In the genomic region with DNA sequence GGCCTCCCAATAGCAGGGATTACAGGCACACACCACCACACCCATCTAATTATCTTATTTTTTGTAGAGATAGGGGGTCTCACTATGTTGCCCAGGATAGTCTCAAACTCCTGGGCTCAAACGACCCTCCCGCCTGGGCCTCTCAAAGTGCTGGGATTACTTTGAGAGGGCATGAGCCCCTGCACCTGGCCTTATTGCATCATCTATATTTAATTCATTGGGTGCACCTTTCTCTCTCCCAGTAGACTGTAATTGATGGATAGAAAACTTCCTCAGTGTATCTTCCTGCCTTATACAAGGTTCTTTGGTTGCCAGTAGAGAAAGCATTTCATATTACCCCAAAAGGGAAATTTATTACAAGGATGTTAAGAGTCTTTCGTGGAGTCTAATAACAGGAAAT, we compare ENCODE assay signal across 30 cellular contexts. TPM values are rescaled to one million over a fixed set of nuclear protein-coding genes. Genes with fewer than 3 reads are reported as not detected.
DNase-seq lines count a peak whose midpoint lies in the region; ATAC-seq, FAIRE-seq and TF ChIP-seq lines count a peak whose summit lies in the region.
"Had no signal": no experiment of that assay in that cellular context is flagged by ENCODE, and none has a peak within 500 bp of the region (broad histone marks: within the 10 kb centered on the region; RNA-seq: fewer than 3 reads in every experiment).

No MANE protein-coding gene starts in this region.

- no peak for DNase-seq in HepG2 (ENCODE audit: low spot score)
- DNase-seq in right lobe of liver, result no peak
- peak; percentile 6 for DNase-seq in dedifferentiated amniotic fluid mesenchymal stem cell (ENCODE audit: extremely low spot score)
- no peak for DNase-seq in thyroid gland
- DNase-seq in stomach, result no peak
- DNase-seq in occipital lobe (lab: John Stamatoyannopoulos, UW), result no peak
- DNase-seq: activated T-cell treated with anti-CD3 and anti-CD28 coated beads for 4 hours; amniotic stem cell; brain microvascular endothelial cell; DMS153; kidney glomerular epithelial cell; naive thymus-derived CD8-positive, alpha-beta T cell; NCI-H1048; NCI-H187; NCI-H2171 treated with DMSO at 0.1 percent for 48 hours; NCI-H526; PC-9; retina; SK-N-SH had no signal

- H3K4me1 ChIP-seq in HepG2 (ENCODE audit: insufficient read depth, low read length), result peaks cover 24% of the 10 kb centered on the region
- H3K4me1 ChIP-seq in right lobe of liver, result peaks cover 0 to 12% (median 0%) of the 10 kb centered on the region in 4 donors
- peaks cover 15 to 17% of the 10 kb centered on the region in 2 donors for H3K4me1 ChIP-seq in thyroid gland
- peaks cover 0 to 10% (median 4%) of the 10 kb centered on the region in 4 donors for H3K4me1 ChIP-seq in stomach

- TF ChIP-seq RAD21 in HepG2 (CRISPR knock-in tag; IDR thresholded peaks at IDR 0.05), result no peak

- no TSS peak for BruUV-seq in HepG2 (replicated peaks; lab: Mats Ljungman, UMichigan)

- in situ Hi-C loops in HepG2 (cut with HindIII; ENCODE audit: extremely low pct_ligation_motif_present, low pct_unique_long_range_greater_than_20kb), result no loop called here

- H3K36me3 ChIP-seq in HepG2 (replicated peaks in 1 of 2; ENCODE audit: control insufficient read depth in 1 of 2, insufficient read depth in 2 of 2, low read length in 2 of 2), result no peaks in the 10 kb centered on the region
- no peaks in the 10 kb centered on the region for H3K36me3 ChIP-seq in right lobe of liver
- no peaks in the 10 kb centered on the region for H3K36me3 ChIP-seq in KOPT-K1 (ENCODE audit: insufficient read depth, low read length)
- no peaks in the 10 kb centered on the region for H3K36me3 ChIP-seq in thyroid gland
- no peaks in the 10 kb centered on the region for H3K36me3 ChIP-seq in stomach
- H3K36me3 ChIP-seq: brain microvascular endothelial cell, ovary, vagina had no signal

- H3K4me3 ChIP-seq in HepG2 (replicated peaks in 1 of 3; ENCODE audit: insufficient read depth in 1 of 3, low read depth in 2 of 3, low read length in 3 of 3) (no peak overlapping the region), right lobe of liver (no peak overlapping the region), thyroid gland (replicated peaks in 1 of 3) (no peak overlapping the region), stomach (no peak overlapping the region)
- H3K4me3 ChIP-seq: GM12878, ovary, PC-9, skin epidermis, vagina had no signal

- peak overlapping the region; percentile 85 for H2AFZ ChIP-seq in HepG2 (ENCODE audit: low read length)
- H2AFZ ChIP-seq: PC-9 had no signal

- POLR2A ChIA-PET in HepG2 (lab: Yijun Ruan, JAX), result no interaction called here

- WGBS in HepG2 (ENCODE audit: low lambda C conversion rate), result 45% methylated on average over 3 of the region's 3 CpGs
- 55% methylated on average over 2 of the region's 3 CpGs for WGBS in right lobe of liver (ENCODE audit: insufficient coverage, low coverage, low lambda C conversion rate, missing lambda C conversion rate)
- 87 to 92% methylated on average over 3 of the region's 3 CpGs for WGBS in thyroid gland, 2 donors
- 79 to 87% (median 81%) methylated on average over 3 of the region's 3 CpGs for WGBS in stomach, 5 donors

- no peak for TF ChIP-seq CTCF in HepG2 (CRISPR knock-in tag; IDR thresholded peaks at IDR 0.05)
- no peak for TF ChIP-seq CTCF in right lobe of liver (IDR thresholded peaks at IDR 0.05)
- no peak for TF ChIP-seq CTCF in thyroid gland (IDR thresholded peaks at IDR 0.05)
- TF ChIP-seq CTCF in stomach (IDR thresholded peaks at IDR 0.05), result no peak

- H3K9ac ChIP-seq in HepG2 (ENCODE audit: insufficient read depth, low read depth, low read length), result no peak overlapping the region
- H3K9ac ChIP-seq: SK-N-SH had no signal

- H3K79me2 ChIP-seq in HepG2 (ENCODE audit: insufficient read depth, low read length), result no peaks in the 10 kb centered on the region

- TF ChIP-seq POLR2A in HepG2 (IDR thresholded peaks at IDR 0.05; ENCODE audit: insufficient read depth in 1 of 2, low read depth in 2 of 2, low read length in 2 of 2) (no peak), right lobe of liver (IDR thresholded peaks at IDR 0.05) (no peak), thyroid gland (IDR thresholded peaks at IDR 0.05) (no peak), stomach (IDR thresholded peaks at IDR 0.05) (no peak)

- FAIRE-seq in HepG2 (lab: Jason Lieb, UNC), result no peak
- FAIRE-seq: endothelial cell of umbilical vein, frontal cortex, GM12878, TTC549 had no signal

- CTCF ChIA-PET in HepG2 (lab: Yijun Ruan, JAX; ENCODE audit: low intra/inter-chr PET ratio, low total read pairs), result no interaction called here

- no peak for TF ChIP-seq EP300 in HepG2 (IDR thresholded peaks at IDR 0.05; ENCODE audit: low read depth in 2 of 2, low read length in 2 of 2)
- no peak for TF ChIP-seq EP300 in HepG2 (CRISPR knock-in tag; IDR thresholded peaks at IDR 0.05; ENCODE audit: borderline replicate concordance)
- TF ChIP-seq EP300 in stomach (IDR thresholded peaks at IDR 0.05), result no peak

- no peak for ATAC-seq in HepG2
- ATAC-seq in right lobe of liver, result no peak
- ATAC-seq in GM19023 (IDR thresholded peaks at IDR 0.05; ENCODE audit: unreplicated experiment), result no peak
- ATAC-seq: GM12878; HCT116; naive thymus-derived CD8-positive, alpha-beta T cell had no signal

- no peak overlapping the region for H3K27ac ChIP-seq in HepG2 (ENCODE audit: extremely low read length, insufficient read depth, low read length)
- H3K27ac ChIP-seq in right lobe of liver, result no peak overlapping the region
- H3K27ac ChIP-seq in KOPT-K1 (ENCODE audit: low read depth, low read length, poor library complexity, severe bottlenecking), result peak overlapping the region; percentile 8
- peak overlapping the region; percentile 13 to 78 (median 71) for H3K27ac ChIP-seq in thyroid gland
- no peak overlapping the region for H3K27ac ChIP-seq in stomach
- H3K27ac ChIP-seq: brain microvascular endothelial cell, HL-60, ovary, PC-9, vagina had no signal

- peaks cover 0 to 5% of the 10 kb centered on the region in 2 experiments; a peak in 1 of 5 replicates for H3K27me3 ChIP-seq in HepG2 (ENCODE audit: control insufficient read depth in 1 of 2, insufficient read depth in 2 of 2, low read length in 2 of 2)
- H3K27me3 ChIP-seq in right lobe of liver, result no peaks in the 10 kb centered on the region
- H3K27me3 ChIP-seq in thyroid gland, result no peaks in the 10 kb centered on the region
- no peaks in the 10 kb centered on the region for H3K27me3 ChIP-seq in stomach
- H3K27me3 ChIP-seq: brain microvascular endothelial cell, ovary, vagina had no signal

- intact Hi-C loops in HepG2 (cut with micrococcal nuclease; ENCODE audit: unreplicated experiment) (no loop called here), right lobe of liver (cut with DNase I) (loop anchor here (10.0 kb wide), 4 partner anchors 64 to 184 kb away; no protein-coding TSS in a partner anchor), thyroid gland (cut with DNase I) (loop anchor here (5.0 kb wide), 1 partner anchor 51 kb away; a partner anchor contains a TSS), stomach (cut with DNase I; ENCODE audit: low total_unique reads) (loop anchor here (5.0 to 10.0 kb wide), 2 partner anchors 54 to 126 kb away; a partner anchor contains a TSS)

- H3K9me3 ChIP-seq in HepG2 (ENCODE audit: low read length), result no peaks in the 10 kb centered on the region
- H3K9me3 ChIP-seq in right lobe of liver, result no peaks in the 10 kb centered on the region
- H3K9me3 ChIP-seq in KOPT-K1 (ENCODE audit: insufficient read depth, low read length, poor library complexity, severe bottlenecking), result no peaks in the 10 kb centered on the region
- no peaks in the 10 kb centered on the region for H3K9me3 ChIP-seq in thyroid gland
- no peaks in the 10 kb centered on the region for H3K9me3 ChIP-seq in stomach
- H3K9me3 ChIP-seq: ovary, SK-N-SH, vagina had no signal

- H4K20me1 ChIP-seq in HepG2 (ENCODE audit: insufficient read depth, low read length), result no peaks in the 10 kb centered on the region

- peak overlapping the region; percentile 54; the same call in 1 of the 2 replicates for H3K4me2 ChIP-seq in HepG2 (ENCODE audit: low read depth, low read length)
- H3K4me2 ChIP-seq: PC-9, SK-N-SH had no signal

RNA-seq across cellular contexts. Expression of a gene that starts 8.9 kb away (rescaled TPM):
- 2.0 TPM in 2 replicates for total RNA-seq in HepG2 (2016; rRNA removed; fragmentation: Illumina TruSeq; extraction: Trizol)
- total RNA-seq in HepG2 (2016; cell fraction: cytosol; rRNA removed; fragmentation: Illumina TruSeq; extraction: Trizol; ENCODE audit: low read depth), result 0.53 and 2.6 TPM in 2 replicates
- total RNA-seq in HepG2 (2016; cell fraction: insoluble cytoplasmic fraction; rRNA removed; fragmentation: Illumina TruSeq; extraction: Trizol), result 1.5 and 2.6 TPM in 2 replicates
- total RNA-seq in HepG2 (2016; cell fraction: membrane; rRNA removed; fragmentation: Illumina TruSeq; extraction: Trizol), result 2.0 and 2.4 TPM in 2 replicates
- 0.62 and 0.97 TPM in 2 replicates for total RNA-seq in HepG2 (2016; cell fraction: nucleus; rRNA removed; fragmentation: Illumina TruSeq; extraction: Trizol)
- 0.98 and 1.1 TPM in 2 replicates for polyA plus RNA-seq in HepG2 (2011; rRNA removed)
- 0.86 and 0.90 TPM in 2 replicates for polyA plus RNA-seq in HepG2 (2011; cell fraction: cytosol; rRNA removed)
- 0.35 and 0.48 TPM in 2 replicates for polyA plus RNA-seq in HepG2 (2011; cell fraction: nucleus; rRNA removed)
- 0.55 and 0.58 TPM in 2 replicates for polyA plus RNA-seq in HepG2 (2012)
- 2.2 and 2.6 TPM in 2 replicates for polyA plus RNA-seq in HepG2 (2016; cell fraction: cytosol; fragmentation: Illumina TruSeq; extraction: Trizol; ENCODE audit: low read depth)
- 1.3 and 1.8 TPM in 2 replicates for polyA plus RNA-seq in HepG2 (2016; cell fraction: insoluble cytoplasmic fraction; fragmentation: Illumina TruSeq; extraction: Trizol; ENCODE audit: low read depth)
- 1.6 TPM in 2 replicates for polyA plus RNA-seq in HepG2 (2016; cell fraction: membrane; fragmentation: Illumina TruSeq; extraction: Trizol; ENCODE audit: low read depth)
- polyA plus RNA-seq in HepG2 (2016; cell fraction: nucleus; fragmentation: Illumina TruSeq; extraction: Trizol; ENCODE audit: insufficient read depth, low read depth), result 0.93 and 1.2 TPM in 2 replicates
- 0.44 TPM in 1 of 2 replicates, not detected in the other for polyA minus RNA-seq in HepG2 (2011; rRNA and poly(A)+ RNA removed; ENCODE audit: low replicate concordance)
- polyA minus RNA-seq in HepG2 (2011; cell fraction: cytosol; rRNA and poly(A)+ RNA removed), result 0.18 TPM in 1 of 2 replicates, not detected in the other
- 0.13 and 0.75 TPM in 2 replicates for polyA minus RNA-seq in HepG2 (2011; cell fraction: nucleus; rRNA and poly(A)+ RNA removed)
- total RNA-seq in right lobe of liver, result under 1 TPM in 1 of 6 experiments, not detected in 5; 0.09 TPM
- 1 to 10 TPM in 3 of 4 donors, under 1 TPM in 1; 0.40 to 2.3 (median 1.1) TPM for total RNA-seq in thyroid gland
- total RNA-seq in stomach, result under 1 TPM in 2 of 5 donors, not detected in 3; under 0.01 to 0.55 TPM
- polyA plus RNA-seq in stomach, result under 1 TPM; 0.20 to 0.87 (median 0.46) TPM
- total RNA-seq in occipital lobe, result 2.8 TPM
- total RNA-seq: vagina had no signal

RNA-seq across cellular contexts. Expression of a gene that starts 34.2 kb away (rescaled TPM):
- 3.8 and 7.1 TPM in 2 replicates for total RNA-seq in HepG2 (2016; rRNA removed; fragmentation: Illumina TruSeq; extraction: Trizol)
- total RNA-seq in HepG2 (2016; cell fraction: cytosol; rRNA removed; fragmentation: Illumina TruSeq; extraction: Trizol; ENCODE audit: low read depth), result 4.1 and 4.4 TPM in 2 replicates
- 2.9 and 6.5 TPM in 2 replicates for total RNA-seq in HepG2 (2016; cell fraction: insoluble cytoplasmic fraction; rRNA removed; fragmentation: Illumina TruSeq; extraction: Trizol)
- total RNA-seq in HepG2 (2016; cell fraction: membrane; rRNA removed; fragmentation: Illumina TruSeq; extraction: Trizol), result 5.8 and 6.5 TPM in 2 replicates
- total RNA-seq in HepG2 (2016; cell fraction: nucleus; rRNA removed; fragmentation: Illumina TruSeq; extraction: Trizol), result 7.0 and 7.1 TPM in 2 replicates
- 12.9 and 14.3 TPM in 2 replicates for polyA plus RNA-seq in HepG2 (2011; rRNA removed)
- 6.4 and 7.2 TPM in 2 replicates for polyA plus RNA-seq in HepG2 (2011; cell fraction: cytosol; rRNA removed)
- polyA plus RNA-seq in HepG2 (2011; cell fraction: nucleus; rRNA removed), result 31.6 and 33.2 TPM in 2 replicates
- 5.8 and 5.9 TPM in 2 replicates for polyA plus RNA-seq in HepG2 (2012)
- polyA plus RNA-seq in HepG2 (2016; cell fraction: cytosol; fragmentation: Illumina TruSeq; extraction: Trizol; ENCODE audit: low read depth), result 5.1 and 6.6 TPM in 2 replicates
- polyA plus RNA-seq in HepG2 (2016; cell fraction: insoluble cytoplasmic fraction; fragmentation: Illumina TruSeq; extraction: Trizol; ENCODE audit: low read depth), result 4.7 and 5.1 TPM in 2 replicates
- polyA plus RNA-seq in HepG2 (2016; cell fraction: membrane; fragmentation: Illumina TruSeq; extraction: Trizol; ENCODE audit: low read depth), result 6.2 and 7.5 TPM in 2 replicates
- polyA plus RNA-seq in HepG2 (2016; cell fraction: nucleus; fragmentation: Illumina TruSeq; extraction: Trizol; ENCODE audit: insufficient read depth, low read depth), result 20.3 and 25.3 TPM in 2 replicates
- 26.4 and 34.9 TPM in 2 replicates for polyA minus RNA-seq in HepG2 (2011; rRNA and poly(A)+ RNA removed; ENCODE audit: low replicate concordance)
- polyA minus RNA-seq in HepG2 (2011; cell fraction: cytosol; rRNA and poly(A)+ RNA removed), result 8.7 and 9.2 TPM in 2 replicates
- 9.5 and 9.8 TPM in 2 replicates for polyA minus RNA-seq in HepG2 (2011; cell fraction: nucleus; rRNA and poly(A)+ RNA removed)
- 1 to 10 TPM; 3.3 to 6.4 (median 4.7) TPM for total RNA-seq in right lobe of liver
- 10 to 100 TPM; 12.5 to 15.4 (median 14.2) TPM for total RNA-seq in thyroid gland
- total RNA-seq in stomach, result 10 to 100 TPM in 1 of 5 donors, 1 to 10 TPM in 3, under 1 TPM in 1; 0.58 to 11.6 (median 8.3) TPM
- polyA plus RNA-seq in stomach, result 1 to 10 TPM; 2.6 to 4.4 (median 3.1) TPM
- total RNA-seq in occipital lobe, result 13.7 TPM

RNA-seq across cellular contexts. Expression of a gene that starts 52.0 kb away (rescaled TPM):
- total RNA-seq in HepG2 (2016; rRNA removed; fragmentation: Illumina TruSeq; extraction: Trizol), result 5.9 and 9.2 TPM in 2 replicates
- 9.9 and 13.0 TPM in 2 replicates for total RNA-seq in HepG2 (2016; cell fraction: cytosol; rRNA removed; fragmentation: Illumina TruSeq; extraction: Trizol; ENCODE audit: low read depth)
- 5.9 and 8.5 TPM in 2 replicates for total RNA-seq in HepG2 (2016; cell fraction: insoluble cytoplasmic fraction; rRNA removed; fragmentation: Illumina TruSeq; extraction: Trizol)
- total RNA-seq in HepG2 (2016; cell fraction: membrane; rRNA removed; fragmentation: Illumina TruSeq; extraction: Trizol), result 20.1 and 22.8 TPM in 2 replicates
- 5.2 and 6.1 TPM in 2 replicates for total RNA-seq in HepG2 (2016; cell fraction: nucleus; rRNA removed; fragmentation: Illumina TruSeq; extraction: Trizol)
- polyA plus RNA-seq in HepG2 (2011; rRNA removed), result 17.2 and 22.9 TPM in 2 replicates
- polyA plus RNA-seq in HepG2 (2011; cell fraction: cytosol; rRNA removed), result 16.7 and 25.1 TPM in 2 replicates
- polyA plus RNA-seq in HepG2 (2011; cell fraction: nucleus; rRNA removed), result 15.9 and 16.3 TPM in 2 replicates
- 7.9 and 10.4 TPM in 2 replicates for polyA plus RNA-seq in HepG2 (2012)
- polyA plus RNA-seq in HepG2 (2016; cell fraction: cytosol; fragmentation: Illumina TruSeq; extraction: Trizol; ENCODE audit: low read depth), result 25.7 and 30.9 TPM in 2 replicates
- polyA plus RNA-seq in HepG2 (2016; cell fraction: insoluble cytoplasmic fraction; fragmentation: Illumina TruSeq; extraction: Trizol; ENCODE audit: low read depth), result 11.8 and 15.4 TPM in 2 replicates
- 37.8 and 38.4 TPM in 2 replicates for polyA plus RNA-seq in HepG2 (2016; cell fraction: membrane; fragmentation: Illumina TruSeq; extraction: Trizol; ENCODE audit: low read depth)
- polyA plus RNA-seq in HepG2 (2016; cell fraction: nucleus; fragmentation: Illumina TruSeq; extraction: Trizol; ENCODE audit: insufficient read depth, low read depth), result 15.0 and 18.5 TPM in 2 replicates
- 35.3 and 72.8 TPM in 2 replicates for polyA minus RNA-seq in HepG2 (2011; rRNA and poly(A)+ RNA removed; ENCODE audit: low replicate concordance)
- polyA minus RNA-seq in HepG2 (2011; cell fraction: cytosol; rRNA and poly(A)+ RNA removed), result 23.0 and 25.6 TPM in 2 replicates
- 5.9 and 7.3 TPM in 2 replicates for polyA minus RNA-seq in HepG2 (2011; cell fraction: nucleus; rRNA and poly(A)+ RNA removed)
- total RNA-seq in right lobe of liver, result 10 to 100 TPM in 2 of 6 experiments, 1 to 10 TPM in 4; 6.9 to 14.4 (median 9.0) TPM
- 10 to 100 TPM; 12.7 to 27.1 (median 17.0) TPM for total RNA-seq in thyroid gland
- total RNA-seq in stomach, result 10 to 100 TPM in 2 of 5 donors, 1 to 10 TPM in 2, under 1 TPM in 1; 0.45 to 37.9 (median 7.9) TPM
- 10 to 100 TPM in 1 of 3 donors, 1 to 10 TPM in 2; 5.5 to 13.7 (median 9.3) TPM for polyA plus RNA-seq in stomach
- 1.9 TPM for total RNA-seq in occipital lobe

Comparison
In these comparisons a context has a peak if more than half of its experiments do, and no peak if none do; other contexts are left out.
1. H3K27ac ChIP-seq: peak in KOPT-K1 (single experiment) and thyroid gland (3 of 3); none in HepG2 (single experiment), right lobe of liver (0 of 3) and stomach (0 of 5).